Comparison of ENCODE assay signal across 8 cellular contexts in the genomic region with DNA sequence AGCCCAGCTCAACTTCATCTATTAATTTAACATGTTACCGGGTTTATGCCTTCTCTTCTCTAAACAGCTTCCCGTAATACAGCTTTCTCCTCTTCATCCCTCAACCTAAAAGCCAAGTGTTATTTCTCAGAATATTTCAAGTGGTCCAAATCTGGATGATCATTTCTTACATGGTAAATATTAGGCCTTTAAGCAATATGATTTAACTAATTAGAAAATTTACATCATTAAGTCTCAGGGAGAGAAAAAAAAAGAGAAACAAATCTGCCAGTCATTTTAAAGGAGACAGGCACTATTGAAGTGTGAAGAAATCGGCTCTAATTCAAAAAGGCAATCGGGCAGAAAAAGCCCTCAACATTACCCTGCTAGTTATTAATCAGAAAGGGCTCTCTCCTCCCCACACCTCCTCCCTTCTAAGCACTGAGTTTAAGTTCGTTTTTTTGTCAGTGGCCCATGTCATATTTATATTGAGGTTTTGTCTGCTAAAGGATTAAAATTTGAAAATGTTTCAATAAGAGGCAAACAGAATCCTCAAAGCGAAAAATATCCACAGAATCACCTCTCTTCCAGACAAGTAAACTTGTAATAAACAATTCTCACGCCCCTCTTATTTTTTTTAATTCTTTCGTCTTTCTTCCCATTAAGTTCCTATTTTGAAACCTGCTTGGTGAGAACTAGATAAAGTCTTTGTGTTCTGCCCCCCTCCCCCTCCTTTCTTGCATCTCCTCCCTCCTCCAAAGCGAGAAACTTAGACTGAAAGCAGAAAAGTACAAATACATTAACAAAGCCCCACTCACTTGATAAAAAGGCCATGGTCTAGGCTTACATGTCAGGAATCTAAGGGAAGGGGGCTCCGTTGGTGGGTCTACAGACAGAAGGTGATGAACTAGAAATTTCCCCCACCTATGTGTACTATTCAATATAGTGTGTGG.
DNase-seq lines count a peak whose midpoint lies in the region; TF ChIP-seq lines count a peak whose summit lies in the region.

No MANE protein-coding gene starts in this region.

- H3K27me3 Mint-ChIP-seq in nephron (ENCODE audit: low read depth) (peaks cover 98% of the 10 kb centered on the region), type B pancreatic cell (peaks cover 77% of the 10 kb centered on the region)

- no peaks in the 10 kb centered on the region for H3K36me3 ChIP-seq in cardiac muscle cell
- H3K36me3 ChIP-seq in left ventricle myocardium inferior, result no peaks in the 10 kb centered on the region
- no peaks in the 10 kb centered on the region for H3K36me3 ChIP-seq in ectodermal cell (ENCODE audit: control insufficient read depth, insufficient read depth, low read length)

- intact Hi-C loops in left ventricle myocardium inferior (cut with micrococcal nuclease), result loop anchor here (5.0 to 10.0 kb wide), 2 partner anchors 223 to 250 kb away; no protein-coding TSS in a partner anchor

- TF ChIP-seq CTCF in cardiac muscle cell (IDR thresholded peaks at IDR 0.05; ENCODE audit: low read depth, low read length), result no peak
- TF ChIP-seq CTCF in left ventricle myocardium inferior (IDR thresholded peaks at IDR 0.05; ENCODE audit: borderline replicate concordance), result no peak
- TF ChIP-seq CTCF in nephron (IDR thresholded peaks at IDR 0.05; ENCODE audit: unreplicated experiment in 3 of 3), result no peak
- TF ChIP-seq CTCF in type B pancreatic cell (conservative IDR thresholded peaks at IDR 0.05), result no peak

- no peak for DNase-seq in cardiac muscle cell (ENCODE audit: low read depth in 1 of 2, low spot score in 1 of 2)
- no peak for DNase-seq in left ventricle myocardium inferior
- no peak for DNase-seq in type B pancreatic cell (ENCODE audit: extremely low spot score, unreplicated experiment)
- no peak for DNase-seq in SHP77 (lab: John Stamatoyannopoulos, UW)
- DNase-seq in anterior cingulate cortex (lab: John Stamatoyannopoulos, UW), result no peak
- no peak for DNase-seq in NAMALWA (ENCODE audit: low spot score)

- H3K9me3 ChIP-seq in cardiac muscle cell (ENCODE audit: low read depth) (no peaks in the 10 kb centered on the region), left ventricle myocardium inferior (replicated peaks) (no peaks in the 10 kb centered on the region), ectodermal cell (ENCODE audit: control insufficient read depth, low read length) (no peaks in the 10 kb centered on the region)

- H3K27ac Mint-ChIP-seq in nephron, result peak overlapping the region; percentile 81 to 98 (median 94)
- H3K27ac Mint-ChIP-seq in type B pancreatic cell, result peak overlapping the region; percentile 97

- H3K4me1 Mint-ChIP-seq in nephron, result peaks cover 72% of the 10 kb centered on the region
- H3K4me1 Mint-ChIP-seq in type B pancreatic cell (ENCODE audit: unreplicated experiment), result peaks cover 65% of the 10 kb centered on the region

- H3K9me3 Mint-ChIP-seq in nephron, result no peaks in the 10 kb centered on the region
- H3K9me3 Mint-ChIP-seq in type B pancreatic cell, result no peaks in the 10 kb centered on the region

- H3K4me3 ChIP-seq in cardiac muscle cell (peak overlapping the region; percentile 20), left ventricle myocardium inferior (no peak overlapping the region), ectodermal cell (ENCODE audit: insufficient read depth, low read depth, low read length) (peak overlapping the region; percentile 35)

- H3K36me3 Mint-ChIP-seq in nephron (ENCODE audit: low read depth), result peaks cover under 1% of the 10 kb centered on the region
- H3K36me3 Mint-ChIP-seq in type B pancreatic cell, result peaks cover 1% of the 10 kb centered on the region

- WGBS in ectodermal cell, 2 experiments, result 12 to 13% methylated on average over 8 to 9 of the region's 10 CpGs

- H3K4me3 Mint-ChIP-seq in nephron, result peak overlapping the region; percentile 76 to 86 (median 78)
- H3K4me3 Mint-ChIP-seq in type B pancreatic cell, result peak overlapping the region; percentile 89

- H3K27ac ChIP-seq in cardiac muscle cell, result peak overlapping the region; percentile 85
- H3K27ac ChIP-seq in left ventricle myocardium inferior (replicated peaks), result no peak overlapping the region
- no peak overlapping the region for H3K27ac ChIP-seq in ectodermal cell (ENCODE audit: insufficient read depth, low read depth, low read length, poor library complexity, severe bottlenecking)

- H3K4me1 ChIP-seq in cardiac muscle cell (ENCODE audit: low read depth) (peaks cover 82% of the 10 kb centered on the region), left ventricle myocardium inferior (peaks cover 31% of the 10 kb centered on the region), ectodermal cell (ENCODE audit: control insufficient read depth, insufficient read depth, low read length) (peaks cover 64% of the 10 kb centered on the region)

- no peaks in the 10 kb centered on the region for H3K27me3 ChIP-seq in cardiac muscle cell
- H3K27me3 ChIP-seq in left ventricle myocardium inferior (ENCODE audit: low read depth), result peaks cover 85% of the 10 kb centered on the region
- peaks cover 99% of the 10 kb centered on the region for H3K27me3 ChIP-seq in ectodermal cell (ENCODE audit: control insufficient read depth, insufficient read depth, low read length, poor library complexity, severe bottlenecking)
